ENCODE assay signal across 39 cellular contexts in genomic region chr3:151155409-151156128, GRCh38. TPM values are rescaled to one million over a fixed set of nuclear protein-coding genes. Genes with fewer than 3 reads are reported as not detected.
A peak's percentile ranks its signal among the peaks of the same experiment; 100 is the strongest.
DNase-seq lines count a peak whose midpoint lies in the region; ATAC-seq and TF ChIP-seq lines count a peak whose summit lies in the region.
"Had no signal": no experiment of that assay in that cellular context is flagged by ENCODE, and none has a peak within 500 bp of the region (broad histone marks: within the 10 kb centered on the region; RNA-seq: fewer than 3 reads in every experiment).

No MANE protein-coding gene starts in this region.

- H3K27ac Mint-ChIP-seq in H9: peak overlapping the region; percentile 80 to 87 (median 81)
- no peak overlapping the region for H3K27ac Mint-ChIP-seq in CD4-positive, alpha-beta T cell
- H3K27ac Mint-ChIP-seq: activated CD4-positive, alpha-beta memory T cell treated with anti-CD3 and anti-CD28 coated beads, Interleukin-2, amount 10 ng/mL, durations not matched to agents 7 days and 5 days; activated naive CD4-positive, alpha-beta T cell treated with anti-CD3 and anti-CD28 coated beads for 36 hours; activated T-helper 1 cell treated with anti-CD3 and anti-CD28 coated beads, Interleukin-12 subunit alpha, Interleukin-12 subunit beta, Interleukin-2, Interleukin-4 antibody, amounts not matched to agents 30 ng/mL and 10 ng/mL and 1 ng/mL, durations not matched to agents 14 hours and 24 hours and 36 hours; stimulated activated naive CD8-positive, alpha-beta T cell treated with anti-CD3 and anti-CD28 coated beads, Interleukin-15, Interleukin-2, amounts not matched to agents 100 ng/mL and 50 ng/mL, for 24 hours; T-helper 17 cell had no signal

- H3K14ac ChIP-seq in H9 (ENCODE audit: insufficient read depth, low read length): no peak overlapping the region

- TF ChIP-seq CTCF in H9 (conservative IDR thresholded peaks at IDR 0.05) (no peak), left ventricle myocardium inferior (IDR thresholded peaks at IDR 0.05; ENCODE audit: borderline replicate concordance) (no peak), mucosa of descending colon (IDR thresholded peaks at IDR 0.05) (no peak)
- TF ChIP-seq CTCF in CD4-positive, alpha-beta T cell (IDR thresholded peaks at IDR 0.05): no peak

- H2BK12ac ChIP-seq in H9 (ENCODE audit: insufficient read length, low read depth, low read length): no peak overlapping the region

- no peak overlapping the region for H3K56ac ChIP-seq in H9 (ENCODE audit: insufficient read length, low read depth, low read length)

- no peak overlapping the region for H3K4me2 ChIP-seq in H9 (ENCODE audit: insufficient read depth, insufficient read length, low read length)

- H3K27me3 ChIP-seq in H9 (ENCODE audit: insufficient read depth, low read length) (no peaks in the 10 kb centered on the region), adipocyte (replicated peaks; ENCODE audit: control insufficient read depth, insufficient read depth, low read length) (no peaks in the 10 kb centered on the region), left ventricle myocardium inferior (ENCODE audit: low read depth) (no peaks in the 10 kb centered on the region)
- H3K27me3 ChIP-seq in CD4-positive, alpha-beta T cell (ENCODE audit: control insufficient read depth, insufficient read depth, low read length): no peaks in the 10 kb centered on the region
- H3K27me3 ChIP-seq: adrenal gland, BE2C, brain microvascular endothelial cell, dorsolateral prefrontal cortex, gastroesophageal sphincter, Peyer's patch, spleen had no signal

- WGBS in H9 (ENCODE audit: extremely low coverage, insufficient read length, low lambda C conversion rate): no CpG with 5 or more reads among the region's 8 CpGs

- H3K9ac ChIP-seq in H9 (ENCODE audit: extremely low read depth, insufficient read length, low read length) (no peak overlapping the region), adipocyte (ENCODE audit: low read length) (no peak overlapping the region)

- H2BK15ac ChIP-seq in H9 (ENCODE audit: low read depth, low read length): no peak overlapping the region

- H3K23ac ChIP-seq in H9 (ENCODE audit: insufficient read length, low read depth, low read length): no peak overlapping the region

- peaks cover 10% of the 10 kb centered on the region in 2 experiments for H3K4me1 Mint-ChIP-seq in H9
- no peaks in the 10 kb centered on the region for H3K4me1 Mint-ChIP-seq in CD4-positive, alpha-beta T cell (ENCODE audit: low read depth)
- H3K4me1 Mint-ChIP-seq: activated CD4-positive, alpha-beta memory T cell treated with anti-CD3 and anti-CD28 coated beads, Interleukin-2, amount 10 ng/mL, durations not matched to agents 7 days and 5 days; T-helper 17 cell had no signal

- H3K4me3 Mint-ChIP-seq in H9: no peak overlapping the region
- no peak overlapping the region for H3K4me3 Mint-ChIP-seq in CD4-positive, alpha-beta T cell
- H3K4me3 Mint-ChIP-seq: activated CD4-positive, alpha-beta memory T cell treated with anti-CD3 and anti-CD28 coated beads, Interleukin-2, amount 10 ng/mL, durations not matched to agents 7 days and 5 days; activated naive CD4-positive, alpha-beta T cell treated with anti-CD3 and anti-CD28 coated beads for 36 hours; activated T-helper 1 cell treated with anti-CD3 and anti-CD28 coated beads, Interleukin-12 subunit alpha, Interleukin-12 subunit beta, Interleukin-2, Interleukin-4 antibody, amounts not matched to agents 30 ng/mL and 10 ng/mL and 1 ng/mL, durations not matched to agents 14 hours and 24 hours and 36 hours; stimulated activated naive CD8-positive, alpha-beta T cell treated with anti-CD3 and anti-CD28 coated beads, Interleukin-15, Interleukin-2, amounts not matched to agents 100 ng/mL and 50 ng/mL, for 24 hours; T-helper 17 cell had no signal

- H4K8ac ChIP-seq in H9 (replicated peaks; ENCODE audit: insufficient read length, low read depth, low read length): no peak overlapping the region

- no peaks in the 10 kb centered on the region for H3K4me1 ChIP-seq in H9 (ENCODE audit: insufficient read depth, low read length)
- H3K4me1 ChIP-seq in adipocyte (ENCODE audit: control insufficient read depth, insufficient read depth, low read length): peaks cover 17% of the 10 kb centered on the region
- H3K4me1 ChIP-seq in left ventricle myocardium inferior: peaks cover 6% of the 10 kb centered on the region
- H3K4me1 ChIP-seq in mucosa of descending colon (ENCODE audit: low read depth): no peaks in the 10 kb centered on the region
- H3K4me1 ChIP-seq: adrenal gland, gastroesophageal sphincter, Peyer's patch had no signal

- H2BK20ac ChIP-seq in H9 (ENCODE audit: low read depth, low read length, poor library complexity, severe bottlenecking): no peak overlapping the region

- H3K4ac ChIP-seq in H9 (ENCODE audit: low read depth, low read length): no peak overlapping the region

- H3T11ph ChIP-seq in H9 (ENCODE audit: low read length): no peak overlapping the region

- peak; percentile 44 for ATAC-seq in sciatic nerve
- no peak for ATAC-seq in CD4-positive, alpha-beta T cell (ENCODE audit: poor library complexity)
- no peak for ATAC-seq in mucosa of descending colon
- ATAC-seq: gastroesophageal sphincter, HCT116, left cardiac atrium, right cardiac atrium, T-helper 17 cell had no signal

- H3K27me3 Mint-ChIP-seq in H9 (ENCODE audit: low read depth): no peaks in the 10 kb centered on the region
- peaks cover 4% of the 10 kb centered on the region for H3K27me3 Mint-ChIP-seq in CD4-positive, alpha-beta T cell
- H3K27me3 Mint-ChIP-seq: activated CD4-positive, alpha-beta memory T cell treated with anti-CD3 and anti-CD28 coated beads, Interleukin-2, amount 10 ng/mL, durations not matched to agents 7 days and 5 days; stimulated activated naive CD8-positive, alpha-beta T cell treated with anti-CD3 and anti-CD28 coated beads, Interleukin-15, Interleukin-2, amounts not matched to agents 100 ng/mL and 50 ng/mL, for 24 hours had no signal

- intact Hi-C loops in sciatic nerve (cut with DNase I) (no loop called here), left ventricle myocardium inferior (cut with micrococcal nuclease) (no loop called here), mucosa of descending colon (cut with DNase I, micrococcal nuclease) (no loop called here)
- intact Hi-C loops in CD4-positive, alpha-beta T cell (cut with DNase I, micrococcal nuclease): loop anchor here in 1 of 2 experiments (5.0 kb wide), 1 partner anchor 762 kb away; no protein-coding TSS in a partner anchor

- no peak overlapping the region for H3K4me3 ChIP-seq in adipocyte (ENCODE audit: low read length)
- no peak overlapping the region for H3K4me3 ChIP-seq in left ventricle myocardium inferior
- no peak overlapping the region for H3K4me3 ChIP-seq in mucosa of descending colon
- H3K4me3 ChIP-seq: adrenal gland, dorsolateral prefrontal cortex, gastroesophageal sphincter, Peyer's patch, spleen, thoracic aorta had no signal

- no peak for DNase-seq in H9
- DNase-seq in adipocyte (ENCODE audit: low read depth): peak; percentile 7
- peak; percentile 87 for DNase-seq in islet precursor cell
- no peak for DNase-seq in sciatic nerve (ENCODE audit: low spot score)
- DNase-seq in left ventricle myocardium inferior: no peak
- DNase-seq in CD4-positive, alpha-beta T cell: no peak
- DNase-seq in mucosa of descending colon: no peak
- DNase-seq: ACHN; activated CD4-positive, alpha-beta memory T cell treated with anti-CD3 and anti-CD28 coated beads, Interleukin-2, amount 10 ng/mL, durations not matched to agents 7 days and 5 days; activated CD4-positive, CD25-positive, alpha-beta regulatory T cell treated with anti-CD3 and anti-CD28 coated beads, Interleukin-2, amount 50 U/mL, for 72 hours; activated CD8-positive, alpha-beta memory T cell treated with anti-CD3 and anti-CD28 coated beads, Interleukin-2, amount 50 U/mL, for 48 hours; activated naive CD4-positive, alpha-beta T cell treated with anti-CD3 and anti-CD28 coated beads for 36 hours; adrenal gland; BE2C; brain microvascular endothelial cell; DMS153; dorsolateral prefrontal cortex; Karpas-422; left cardiac atrium; mammary epithelial cell; NCI-H146; NCI-H2107; NCI-H446; NCI-H748 treated with DMSO at 0.1 percent for 48 hours; Peyer's patch; right cardiac atrium; SIG-M5; spleen; stimulated activated CD4-positive, alpha-beta T cell treated with anti-CD3 and anti-CD28 coated beads, Interleukin-2, amount 100 ng/mL, for 24 hours; T-helper 17 cell had no signal

- CTCF ChIA-PET in CD4-positive, alpha-beta T cell (lab: Charles Lee): interaction anchor here (1.3 kb wide), 1 partner anchor 127 kb away, joined by 6 read pairs; no protein-coding TSS in a partner anchor

- no peaks in the 10 kb centered on the region for H3K36me3 ChIP-seq in adipocyte (ENCODE audit: control insufficient read depth, insufficient read depth, low read length, severe bottlenecking)
- H3K36me3 ChIP-seq in left ventricle myocardium inferior: no peaks in the 10 kb centered on the region
- H3K36me3 ChIP-seq in mucosa of descending colon (ENCODE audit: low read depth): no peaks in the 10 kb centered on the region
- H3K36me3 ChIP-seq: adrenal gland, brain microvascular endothelial cell, gastroesophageal sphincter, Peyer's patch, spleen, thoracic aorta had no signal

- H3K9me3 Mint-ChIP-seq in H9: no peaks in the 10 kb centered on the region
- no peaks in the 10 kb centered on the region for H3K9me3 Mint-ChIP-seq in CD4-positive, alpha-beta T cell
- H3K9me3 Mint-ChIP-seq: activated CD4-positive, alpha-beta memory T cell treated with anti-CD3 and anti-CD28 coated beads, Interleukin-2, amount 10 ng/mL, durations not matched to agents 7 days and 5 days; activated naive CD4-positive, alpha-beta T cell treated with anti-CD3 and anti-CD28 coated beads for 36 hours; activated T-helper 1 cell treated with anti-CD3 and anti-CD28 coated beads, Interleukin-12 subunit alpha, Interleukin-12 subunit beta, Interleukin-2, Interleukin-4 antibody, amounts not matched to agents 30 ng/mL and 10 ng/mL and 1 ng/mL, durations not matched to agents 14 hours and 24 hours and 36 hours; stimulated activated naive CD8-positive, alpha-beta T cell treated with anti-CD3 and anti-CD28 coated beads, Interleukin-15, Interleukin-2, amounts not matched to agents 100 ng/mL and 50 ng/mL, for 24 hours had no signal

- no peaks in the 10 kb centered on the region for H3K79me2 ChIP-seq in H9 (ENCODE audit: insufficient read depth, low read length)

- no peak overlapping the region for H2AK5ac ChIP-seq in H9 (ENCODE audit: insufficient read length, low read length)

- H4K20me1 ChIP-seq in H9 (ENCODE audit: control insufficient read depth, insufficient read depth, insufficient read length): no peaks in the 10 kb centered on the region

- H2AFZ ChIP-seq in H9 (ENCODE audit: low read length): no peak overlapping the region

- H4K91ac ChIP-seq in H9 (ENCODE audit: insufficient read length, low read depth, low read length): no peak overlapping the region

- H3K23me2 ChIP-seq in H9 (ENCODE audit: insufficient read length, low read depth, low read length, poor library complexity, severe bottlenecking): no peaks in the 10 kb centered on the region

- H3K9me3 ChIP-seq in H9 (ENCODE audit: control insufficient read depth, low read depth, low read length): no peaks in the 10 kb centered on the region
- no peaks in the 10 kb centered on the region for H3K9me3 ChIP-seq in adipocyte (ENCODE audit: control insufficient read depth, low read length)
- H3K9me3 ChIP-seq in left ventricle myocardium inferior (replicated peaks): no peaks in the 10 kb centered on the region
- no peaks in the 10 kb centered on the region for H3K9me3 ChIP-seq in CD4-positive, alpha-beta T cell (ENCODE audit: control insufficient read depth, low read length)
- H3K9me3 ChIP-seq in mucosa of descending colon: no peaks in the 10 kb centered on the region
- H3K9me3 ChIP-seq: adrenal gland, BE2C, gastroesophageal sphincter, Peyer's patch, spleen, thoracic aorta had no signal

- no peak overlapping the region for H4K5ac ChIP-seq in H9 (ENCODE audit: insufficient read length, low read depth, low read length)

- H3K18ac ChIP-seq in H9 (ENCODE audit: insufficient read length, low read depth, low read length): no peak overlapping the region

- no peaks in the 10 kb centered on the region for H3K79me1 ChIP-seq in H9 (ENCODE audit: insufficient read depth, low read depth, low read length, poor library complexity, severe bottlenecking)

- POLR2A ChIA-PET in CD4-positive, alpha-beta T cell (lab: Charles Lee): no interaction called here

- H2BK5ac ChIP-seq in H9 (ENCODE audit: insufficient read length, low read length): no peak overlapping the region

- no peak overlapping the region for H2BK120ac ChIP-seq in H9 (ENCODE audit: low read depth, low read length, poor library complexity, severe bottlenecking)

- peaks cover 2 to 16% (median 12%) of the 10 kb centered on the region in 3 experiments; a peak in 6 of 7 replicates for H3K36me3 Mint-ChIP-seq in H9 (ENCODE audit: insufficient read depth in 1 of 3, low read depth in 3 of 3)
- H3K36me3 Mint-ChIP-seq in CD4-positive, alpha-beta T cell (ENCODE audit: low read depth): no peaks in the 10 kb centered on the region

- H3K27ac ChIP-seq in H9 (ENCODE audit: insufficient read length, low read depth, low read length) (no peak overlapping the region), left ventricle myocardium inferior (replicated peaks) (no peak overlapping the region)
- no peak overlapping the region for H3K27ac ChIP-seq in CD4-positive, alpha-beta T cell (ENCODE audit: low read depth, low read length)
- H3K27ac ChIP-seq: adrenal gland, brain microvascular endothelial cell, gastroesophageal sphincter, Peyer's patch, spleen, thoracic aorta had no signal

RNA-seq across cellular contexts. Expression of gene GPR171, which starts 47.4 kb away (rescaled TPM):
- total RNA-seq in H9 (2021) (not detected in 2 replicates), sciatic nerve (1.6 TPM), left ventricle myocardium inferior (not detected), mucosa of descending colon (1 to 10 TPM; 1.3 to 1.5 (median 1.4) TPM)
- total RNA-seq in CD4-positive, alpha-beta T cell: 10 to 100 TPM in 1 of 2 experiments, 1 to 10 TPM in 1; 9.7 to 16.7 TPM
- total RNA-seq: chondrocyte, endothelial cell of umbilical vein, fibroblast of lung, G401, mammary epithelial cell had no signal

Comparison
In these comparisons a context has a peak if more than half of its experiments do, and no peak if none do; other contexts are left out.
1. DNase-seq: peak in adipocyte (single experiment) and islet precursor cell (single experiment); none in H9 (single experiment), sciatic nerve (single experiment), left ventricle myocardium inferior (single experiment), CD4-positive, alpha-beta T cell (0 of 10) and mucosa of descending colon (0 of 3).